27 cellular contexts compared by ENCODE assay signal in genomic region chr12:74983917-74984316, GRCh38.
"Had no signal": no experiment of that assay in that cellular context is flagged by ENCODE, and none has a peak within 500 bp of the region (broad histone marks: within the 10 kb centered on the region; RNA-seq: fewer than 3 reads in every experiment).

No MANE protein-coding gene starts in this region.

- H3K9me3 Mint-ChIP-seq: activated naive CD4-positive, alpha-beta T cell treated with anti-CD3 and anti-CD28 coated beads for 36 hours; activated T-cell treated with anti-CD3 and anti-CD28 coated beads, Interleukin-2, amount 50 U/mL, for 4 hours; activated T-helper 17 cell treated with anti-CD3 and anti-CD28 coated beads, Interleukin-2, amount 50 U/mL, for 72 hours; WTC11 had no signal

- H3K27me3 Mint-ChIP-seq: activated naive CD8-positive, alpha-beta T cell; activated T-helper 17 cell treated with anti-CD3 and anti-CD28 coated beads, Interleukin-2, amount 50 U/mL, for 72 hours had no signal

- H3K4me3 ChIP-seq: cardiac muscle cell, K562, SJCRH30 had no signal

- FAIRE-seq: astrocyte, K562 had no signal

- H3K4me2 ChIP-seq: SK-N-SH had no signal

- H3K9me3 ChIP-seq: SJCRH30, SK-N-SH had no signal

- DNase-seq: activated CD4-positive, alpha-beta T cell treated with anti-CD3 and anti-CD28 coated beads for 48 hours; activated CD4-positive, alpha-beta T cell treated with anti-CD3 and anti-CD28 coated beads, Interleukin-2, amount 50 U/mL, for 4 hours; activated CD4-positive, CD25-positive, alpha-beta regulatory T cell treated with anti-CD3 and anti-CD28 coated beads, Interleukin-2, amount 50 U/mL, for 72 hours; activated CD8-positive, alpha-beta T cell treated with anti-CD3 and anti-CD28 coated beads, Interleukin-2, amount 10 ng/mL, durations not matched to agents 7 days and 5 days; activated gamma-delta T cell; activated naive CD4-positive, alpha-beta T cell treated with anti-CD3 and anti-CD28 coated beads for 36 hours; activated T-cell treated with anti-CD3 and anti-CD28 coated beads, Interleukin-2, amount 50 U/mL, for 4 hours; amygdala; brain microvascular endothelial cell; Karpas-422; NCI-H1105 treated with DMSO at 0.1 percent for 48 hours; NCI-H1436 treated with DMSO at 0.1 percent for 48 hours; NCI-H187; NCI-H2081; NCI-H2227 treated with DMSO at 0.1 percent for 48 hours; NCI-H526; NCI-H82; RPMI8226; SJCRH30; SK-N-SH had no signal

- H3K36me3 ChIP-seq: brain microvascular endothelial cell, cardiac muscle cell, SJCRH30 had no signal

- H3K27me3 ChIP-seq: brain microvascular endothelial cell, cardiac muscle cell, SJCRH30 had no signal

- H3K4me3 Mint-ChIP-seq: activated CD8-positive, alpha-beta T cell treated with anti-CD3 and anti-CD28 coated beads, Interleukin-2, amount 10 ng/mL, durations not matched to agents 7 days and 5 days; activated naive CD4-positive, alpha-beta T cell treated with anti-CD3 and anti-CD28 coated beads for 36 hours; activated naive CD8-positive, alpha-beta T cell; activated T-cell treated with anti-CD3 and anti-CD28 coated beads, Interleukin-2, amount 50 U/mL, for 4 hours; activated T-helper 17 cell treated with anti-CD3 and anti-CD28 coated beads, Interleukin-2, amount 50 U/mL, for 72 hours; WTC11 had no signal

- ATAC-seq: activated CD8-positive, alpha-beta T cell treated with anti-CD3 and anti-CD28 coated beads, Interleukin-2, amount 10 ng/mL, durations not matched to agents 7 days and 5 days; activated T-cell treated with anti-CD3 and anti-CD28 coated beads, Interleukin-2, amount 50 U/mL, for 4 hours; activated T-helper 17 cell treated with anti-CD3 and anti-CD28 coated beads, Interleukin-2, amount 50 U/mL, for 72 hours; K562; Right ventricle myocardium inferior; WTC11 had no signal

- H3K36me3 Mint-ChIP-seq: activated naive CD8-positive, alpha-beta T cell; WTC11 had no signal

- H3K27ac Mint-ChIP-seq: activated CD8-positive, alpha-beta T cell treated with anti-CD3 and anti-CD28 coated beads, Interleukin-2, amount 10 ng/mL, durations not matched to agents 7 days and 5 days; activated naive CD4-positive, alpha-beta T cell treated with anti-CD3 and anti-CD28 coated beads for 36 hours; activated naive CD8-positive, alpha-beta T cell; activated T-helper 17 cell treated with anti-CD3 and anti-CD28 coated beads, Interleukin-2, amount 50 U/mL, for 72 hours; WTC11 had no signal

- H3K9ac ChIP-seq: SK-N-SH had no signal

- H3K27ac ChIP-seq: brain microvascular endothelial cell, cardiac muscle cell, SJCRH30 had no signal

- H3K4me1 Mint-ChIP-seq: activated T-helper 17 cell treated with anti-CD3 and anti-CD28 coated beads, Interleukin-2, amount 50 U/mL, for 72 hours; WTC11 had no signal
